ENCODE assay signal across 15 cellular contexts in genomic region chr3:66858656-66859381, GRCh38.
A peak's percentile ranks its signal among the peaks of the same experiment; 100 is the strongest.
DNase-seq lines count a peak whose midpoint lies in the region; ATAC-seq, FAIRE-seq and TF ChIP-seq lines count a peak whose summit lies in the region.
"Had no signal": no experiment of that assay in that cellular context is flagged by ENCODE, and none has a peak within 500 bp of the region (broad histone marks: within the 10 kb centered on the region; RNA-seq: fewer than 3 reads in every experiment).

No MANE protein-coding gene starts in this region.

- peaks cover 5% of the 10 kb centered on the region for H3K27me3 Mint-ChIP-seq in stimulated activated memory B cell treated with anti-CD40 and anti-IgM and Interleukin-4, amounts not matched to agents 10 μg/mL and 1 μg/mL and 100 μg/mL, for 72 hours

- H2AFZ ChIP-seq in Karpas-422 (ENCODE audit: low read length) (no peak overlapping the region), GM12878 (ENCODE audit: control insufficient read depth, low read depth, low read length) (no peak overlapping the region)

- no peak overlapping the region for H3K4ac ChIP-seq in mesendoderm (ENCODE audit: low read depth, low read length)

- DNase-seq in Karpas-422 (peak; percentile 51), GM12878 (ENCODE audit: low read depth, low spot score) (no peak), mesendoderm (peak; percentile 73), left colon (no peak), T-helper 1 cell (no peak)
- no peak for DNase-seq in stimulated activated CD4-positive, alpha-beta T cell treated with anti-CD3 and anti-CD28 coated beads, Interleukin-4, amount 100 ng/mL, for 4 hours
- DNase-seq: activated CD8-positive, alpha-beta T cell treated with anti-CD3 and anti-CD28 coated beads for 36 hours; C1 segment of cervical spinal cord; foreskin fibroblast; NCI-H1092; NCI-H2227 treated with DMSO at 0.1 percent for 48 hours; Peyer's patch had no signal

- H3K4me1 ChIP-seq in DOHH2 (ENCODE audit: control insufficient read depth, low read length) (peaks cover 7% of the 10 kb centered on the region), Karpas-422 (ENCODE audit: low read length) (peaks cover 31% of the 10 kb centered on the region), GM12878 (ENCODE audit: control insufficient read depth, insufficient read depth, low read length) (no peaks in the 10 kb centered on the region), mesendoderm (ENCODE audit: control insufficient read depth, low read depth, low read length) (peaks cover 2% of the 10 kb centered on the region)
- H3K4me1 ChIP-seq: Peyer's patch had no signal

- H3K9ac ChIP-seq in Karpas-422 (ENCODE audit: low read length), result no peak overlapping the region
- H3K9ac ChIP-seq in GM12878 (ENCODE audit: control insufficient read depth, insufficient read depth, low read length), result no peak overlapping the region
- H3K9ac ChIP-seq in mesendoderm (ENCODE audit: low read length), result no peak overlapping the region

- SMC1A ChIA-PET in GM12878 (lab: Charles Lee; ENCODE audit: uncharacterized antibody, unreplicated experiment), result no interaction called here

- TF ChIP-seq CTCF in DOHH2 (IDR thresholded peaks at IDR 0.05; ENCODE audit: low read depth, low read length, poor library complexity, severe bottlenecking) (peak; percentile 24), GM12878 (IDR thresholded peaks at IDR 0.05 in 2 of 3, conservative IDR thresholded peaks at IDR 0.05 in 1 of 3; ENCODE audit: control insufficient read depth in 2 of 3, extremely low read depth in 1 of 3, insufficient read depth in 1 of 3, low read depth in 3 of 3, low read length in 3 of 3) (0 out of 6 replicates have a peak, but pooled peaks of 1 of the 3 experiments have one; percentile 22)

- H3K27ac ChIP-seq in DOHH2 (ENCODE audit: low read depth, low read length), result no peak overlapping the region
- no peak overlapping the region for H3K27ac ChIP-seq in Karpas-422 (ENCODE audit: low read length)
- no peak overlapping the region for H3K27ac ChIP-seq in GM12878 (ENCODE audit: control insufficient read depth, insufficient read depth)
- no peak overlapping the region for H3K27ac ChIP-seq in mesendoderm (ENCODE audit: low read depth, low read length)
- H3K27ac ChIP-seq: Peyer's patch had no signal

- no peak overlapping the region for H2BK5ac ChIP-seq in mesendoderm (ENCODE audit: low read length)

- H2BK15ac ChIP-seq in mesendoderm (replicated peaks; ENCODE audit: low read depth), result no peak overlapping the region

- H3K79me2 ChIP-seq in DOHH2 (ENCODE audit: control insufficient read depth, low read length) (no peaks in the 10 kb centered on the region), Karpas-422 (ENCODE audit: low read length) (no peaks in the 10 kb centered on the region), GM12878 (ENCODE audit: control insufficient read depth, insufficient read depth, low read length) (no peaks in the 10 kb centered on the region), mesendoderm (ENCODE audit: control insufficient read depth, insufficient read depth, low read length) (no peaks in the 10 kb centered on the region)

- no peak overlapping the region for H3K4me2 ChIP-seq in DOHH2 (ENCODE audit: low read length)
- H3K4me2 ChIP-seq in Karpas-422 (ENCODE audit: low read depth, low read length, poor library complexity, severe bottlenecking), result no peak overlapping the region
- H3K4me2 ChIP-seq in GM12878 (ENCODE audit: control insufficient read depth, insufficient read depth), result no peak overlapping the region
- no peak overlapping the region for H3K4me2 ChIP-seq in mesendoderm (ENCODE audit: low read length)

- no peak overlapping the region for H4K5ac ChIP-seq in mesendoderm (ENCODE audit: low read length)

- FAIRE-seq in GM12878 (lab: Jason Lieb, UNC), result no peak

- H3K27ac Mint-ChIP-seq in stimulated activated memory B cell treated with anti-CD40 and anti-IgM and Interleukin-4, amounts not matched to agents 10 μg/mL and 1 μg/mL and 100 μg/mL, for 72 hours, result no peak overlapping the region
- H3K27ac Mint-ChIP-seq: activated CD8-positive, alpha-beta T cell treated with anti-CD3 and anti-CD28 coated beads for 36 hours; T-helper 2 cell treated with Interferon-gamma antibody and Interleukin-4, amounts not matched to agents 5 μg/mL and 100 μg/mL, for 36 hours had no signal

- 56% methylated on average over 15 of the region's 15 CpGs for WGBS in GM12878 (ENCODE audit: insufficient coverage, insufficient replicate concordance, low lambda C conversion rate, missing lambda C conversion rate)
- WGBS in mesendoderm (ENCODE audit: extremely low coverage, insufficient coverage, low lambda C conversion rate), result no CpG with 5 or more reads among the region's 15 CpGs

- no peak for TF ChIP-seq POLR2A in GM12878 (IDR thresholded peaks at IDR 0.05; ENCODE audit: low read depth, low read length)

- POLR2A ChIA-PET in GM12878 (lab: Charles Lee), result no interaction called here

- no peak overlapping the region for H2AK5ac ChIP-seq in mesendoderm (ENCODE audit: low read length)

- H3K27me3 ChIP-seq in DOHH2 (ENCODE audit: control insufficient read depth, low read length) (no peaks in the 10 kb centered on the region), Karpas-422 (ENCODE audit: low read length) (no peaks in the 10 kb centered on the region), GM12878 (replicated peaks in 1 of 2; ENCODE audit: control insufficient read depth in 2 of 2, insufficient read depth in 2 of 2, low read length in 1 of 2) (no peaks in the 10 kb centered on the region; a peak in 1 of 4 replicates), mesendoderm (ENCODE audit: insufficient read depth, low read length, poor library complexity) (no peaks in the 10 kb centered on the region)
- H3K27me3 ChIP-seq: Peyer's patch had no signal

- H4K20me1 ChIP-seq in DOHH2 (ENCODE audit: control insufficient read depth, insufficient read depth, low read depth, low read length) (no peaks in the 10 kb centered on the region), Karpas-422 (ENCODE audit: insufficient read depth, low read depth, low read length) (no peaks in the 10 kb centered on the region), GM12878 (ENCODE audit: control insufficient read depth, insufficient read depth) (no peaks in the 10 kb centered on the region)

- BruUV-seq in GM12878 (replicated peaks; lab: Mats Ljungman, UMichigan), result no TSS peak

- no peak overlapping the region for H3K23ac ChIP-seq in mesendoderm (ENCODE audit: low read length)

- H3K18ac ChIP-seq in mesendoderm (ENCODE audit: low read length), result no peak overlapping the region

- CTCF ChIA-PET in GM12878 (lab: Yijun Ruan, JAX), result interaction anchor here (0.7 to 1.4 kb wide), 2 partner anchors 12 to 36 kb away, joined by 3 to 4 read pairs; no protein-coding TSS in a partner anchor

- H3K79me1 ChIP-seq in mesendoderm (ENCODE audit: low read length), result no peaks in the 10 kb centered on the region

- H3K56ac ChIP-seq in mesendoderm (ENCODE audit: low read length), result peak overlapping the region; percentile 36

- peak; percentile 38; the same call in 1 of the 3 replicates for ATAC-seq in GM12878
- ATAC-seq in left colon, result no peak
- no peak for ATAC-seq in stimulated activated memory B cell treated with anti-CD40 and anti-IgM and Interleukin-4, amounts not matched to agents 10 μg/mL and 1 μg/mL and 100 μg/mL, for 72 hours
- ATAC-seq: activated CD8-positive, alpha-beta T cell treated with anti-CD3 and anti-CD28 coated beads for 36 hours had no signal

- no peak for TF ChIP-seq RAD21 in GM12878 (IDR thresholded peaks at IDR 0.05; ENCODE audit: insufficient read depth, low read depth, low read length)

- H3K4me3 ChIP-seq in DOHH2 (ENCODE audit: low read length), result no peak overlapping the region
- no peak overlapping the region for H3K4me3 ChIP-seq in Karpas-422 (ENCODE audit: low read length)
- H3K4me3 ChIP-seq in GM12878, result no peak overlapping the region
- H3K4me3 ChIP-seq in mesendoderm (ENCODE audit: low read length), result no peak overlapping the region
- H3K4me3 ChIP-seq: Peyer's patch had no signal

- H3K9me2 ChIP-seq in DOHH2 (replicated peaks; ENCODE audit: control insufficient read depth, low read length) (no peaks in the 10 kb centered on the region), Karpas-422 (replicated peaks; ENCODE audit: insufficient read depth, low read length) (no peaks in the 10 kb centered on the region)

- H3K9me3 ChIP-seq in DOHH2 (ENCODE audit: control insufficient read depth, insufficient read depth, low read length), result no peaks in the 10 kb centered on the region
- H3K9me3 ChIP-seq in Karpas-422 (ENCODE audit: low read length), result no peaks in the 10 kb centered on the region
- H3K9me3 ChIP-seq in GM12878 (replicated peaks; ENCODE audit: control insufficient read depth, insufficient read depth, low read length), result no peaks in the 10 kb centered on the region; the same call in 2 of the 3 replicates
- H3K9me3 ChIP-seq: Peyer's patch had no signal

- intact Hi-C loops in GM12878 (cut with micrococcal nuclease; ENCODE audit: unreplicated experiment), result no loop called here
- intact Hi-C loops in left colon (cut with DNase I, micrococcal nuclease), result no loop called here

- RAD21 ChIA-PET in GM12878 (lab: Charles Lee; ENCODE audit: unreplicated experiment), result no interaction called here

- H4K8ac ChIP-seq in mesendoderm (ENCODE audit: low read depth, low read length), result no peak overlapping the region

- H3K4me1 Mint-ChIP-seq in stimulated activated memory B cell treated with anti-CD40 and anti-IgM and Interleukin-4, amounts not matched to agents 10 μg/mL and 1 μg/mL and 100 μg/mL, for 72 hours, result peaks cover 7% of the 10 kb centered on the region

- H3K36me3 ChIP-seq in DOHH2 (ENCODE audit: control insufficient read depth, low read length) (no peaks in the 10 kb centered on the region), Karpas-422 (ENCODE audit: insufficient read depth, low read length) (no peaks in the 10 kb centered on the region), GM12878 (ENCODE audit: control insufficient read depth in 2 of 2, insufficient read depth in 2 of 2, low read length in 1 of 2) (no peaks in the 10 kb centered on the region), mesendoderm (ENCODE audit: control insufficient read depth, insufficient read depth, low read length) (no peaks in the 10 kb centered on the region)
- H3K36me3 ChIP-seq: Peyer's patch had no signal

- no peak overlapping the region for H2BK120ac ChIP-seq in mesendoderm (ENCODE audit: low read depth, low read length)

- H3K9me3 Mint-ChIP-seq in stimulated activated memory B cell treated with anti-CD40 and anti-IgM and Interleukin-4, amounts not matched to agents 10 μg/mL and 1 μg/mL and 100 μg/mL, for 72 hours, result no peaks in the 10 kb centered on the region
- H3K9me3 Mint-ChIP-seq: activated CD8-positive, alpha-beta T cell treated with anti-CD3 and anti-CD28 coated beads for 36 hours; T-helper 2 cell treated with Interferon-gamma antibody and Interleukin-4, amounts not matched to agents 5 μg/mL and 100 μg/mL, for 36 hours had no signal

- TF ChIP-seq EP300 in GM12878 (IDR thresholded peaks at IDR 0.05; ENCODE audit: borderline replicate concordance in 1 of 2, control insufficient read depth in 1 of 2, low read depth in 2 of 2, low read length in 2 of 2), result no peak

- H3K4me3 Mint-ChIP-seq in stimulated activated memory B cell treated with anti-CD40 and anti-IgM and Interleukin-4, amounts not matched to agents 10 μg/mL and 1 μg/mL and 100 μg/mL, for 72 hours, result no peak overlapping the region
- H3K4me3 Mint-ChIP-seq: activated CD8-positive, alpha-beta T cell treated with anti-CD3 and anti-CD28 coated beads for 36 hours; T-helper 2 cell treated with Interferon-gamma antibody and Interleukin-4, amounts not matched to agents 5 μg/mL and 100 μg/mL, for 36 hours had no signal

- in situ Hi-C loops in GM12878 (cut with MboI), result no loop called here

- no peaks in the 10 kb centered on the region for H3K36me3 Mint-ChIP-seq in stimulated activated memory B cell treated with anti-CD40 and anti-IgM and Interleukin-4, amounts not matched to agents 10 μg/mL and 1 μg/mL and 100 μg/mL, for 72 hours

- no peaks in the 10 kb centered on the region for H3F3A ChIP-seq in DOHH2 (ENCODE audit: control insufficient read depth, insufficient read depth)

Comparison
In these comparisons a context has a peak if more than half of its experiments do, and no peak if none do; other contexts are left out.
1. DNase-seq: peak in Karpas-422 (single experiment) and mesendoderm (single experiment); none in GM12878 (single experiment), left colon (0 of 2), T-helper 1 cell (0 of 5) and stimulated activated CD4-positive, alpha-beta T cell treated with anti-CD3 and anti-CD28 coated beads, Interleukin-4, amount 100 ng/mL, for 4 hours (0 of 2).